8 cellular contexts compared by ENCODE assay signal in genomic region chr17:65294184-65294719, GRCh38.
DNase-seq lines count a peak whose midpoint lies in the region; ATAC-seq and TF ChIP-seq lines count a peak whose summit lies in the region.

No MANE protein-coding gene starts in this region.

- H3K9me3 ChIP-seq in hepatocyte (ENCODE audit: low read depth) (no peaks in the 10 kb centered on the region), gastrocnemius medialis (no peaks in the 10 kb centered on the region)

- H3K36me3 ChIP-seq in hepatocyte (replicated peaks; ENCODE audit: insufficient read depth, low read depth), result no peaks in the 10 kb centered on the region
- no peaks in the 10 kb centered on the region for H3K36me3 ChIP-seq in gastrocnemius medialis

- DNase-seq in CD1c-positive myeloid dendritic cell (ENCODE audit: extremely low spot score) (peak; percentile 34), NCI-H1436 (lab: John Stamatoyannopoulos, UW) (peak; percentile 69), T-helper 2 cell (peak in 4 of 5 experiments; percentile 15 to 85 (median 32)), anterior cingulate cortex (lab: John Stamatoyannopoulos, UW) (peak in 49 of 58 donors; percentile 1 to 69 (median 29)), hepatocyte (ENCODE audit: low spot score) (peak; percentile 86), gastrocnemius medialis (peak; percentile 17 to 52)

- TF ChIP-seq POLR2A in gastrocnemius medialis (IDR thresholded peaks at IDR 0.05), result no peak

- H3K4me2 ChIP-seq in hepatocyte, result no peak overlapping the region

- H4K20me1 ChIP-seq in hepatocyte (ENCODE audit: insufficient read depth, poor library complexity, severe bottlenecking), result no peaks in the 10 kb centered on the region

- H3K27me3 ChIP-seq in hepatocyte (no peaks in the 10 kb centered on the region), gastrocnemius medialis (no peaks in the 10 kb centered on the region)

- no peaks in the 10 kb centered on the region for H3K79me2 ChIP-seq in hepatocyte

- intact Hi-C loops in gastrocnemius medialis (cut with DNase I; ENCODE audit: low total_unique reads), result loop anchor here (5.0 to 10.0 kb wide), 3 partner anchors 128 to 873 kb away; no protein-coding TSS in a partner anchor

- no peak overlapping the region for H3K4me3 ChIP-seq in hepatocyte
- H3K4me3 ChIP-seq in gastrocnemius medialis, result no peak overlapping the region

- ATAC-seq in GM21717 (IDR thresholded peaks at IDR 0.05; ENCODE audit: unreplicated experiment), result peak; percentile 63
- ATAC-seq in gastrocnemius medialis, result peak; percentile 75 to 95
- no peak for ATAC-seq in HG03442 (IDR thresholded peaks at IDR 0.05; ENCODE audit: unreplicated experiment)

- peak; percentile 96 for TF ChIP-seq CTCF in hepatocyte (IDR thresholded peaks at IDR 0.05; ENCODE audit: poor library complexity)
- TF ChIP-seq CTCF in gastrocnemius medialis (IDR thresholded peaks at IDR 0.05 in 4 of 5, conservative IDR thresholded peaks at IDR 0.05 in 1 of 5), result peak; percentile 59 to 78 (median 74)

- H3K9me2 ChIP-seq in hepatocyte (replicated peaks; ENCODE audit: insufficient read depth), result no peaks in the 10 kb centered on the region

- in situ Hi-C loops in gastrocnemius medialis (cut with MboI; ENCODE audit: low sequenced_read_pairs in 4 of 4), result loop anchor here (10.0 to 25.0 kb wide), 3 partner anchors 261 to 871 kb away; no protein-coding TSS in a partner anchor

- H3K27ac ChIP-seq in hepatocyte, result no peak overlapping the region
- H3K27ac ChIP-seq in gastrocnemius medialis, result no peak overlapping the region

- H3K4me1 ChIP-seq in hepatocyte (ENCODE audit: insufficient read depth) (peaks cover 6% of the 10 kb centered on the region), gastrocnemius medialis (peaks cover 4 to 6% of the 10 kb centered on the region in 2 donors)

- H2AFZ ChIP-seq in hepatocyte, result no peak overlapping the region

- WGBS in hepatocyte (ENCODE audit: low lambda C conversion rate, missing lambda C conversion rate), result 20% methylated on average over 10 of the region's 10 CpGs

Comparison
In these comparisons a context has a peak if more than half of its experiments do, and no peak if none do; other contexts are left out.
1. DNase-seq: peak in every context shown above with its lines; median percentile 86 in hepatocyte; 69 in NCI-H1436; 34 in gastrocnemius medialis; 34 in CD1c-positive myeloid dendritic cell; 32 in T-helper 2 cell; 29 in anterior cingulate cortex.